9 cellular contexts compared by ENCODE assay signal in the genomic region with DNA sequence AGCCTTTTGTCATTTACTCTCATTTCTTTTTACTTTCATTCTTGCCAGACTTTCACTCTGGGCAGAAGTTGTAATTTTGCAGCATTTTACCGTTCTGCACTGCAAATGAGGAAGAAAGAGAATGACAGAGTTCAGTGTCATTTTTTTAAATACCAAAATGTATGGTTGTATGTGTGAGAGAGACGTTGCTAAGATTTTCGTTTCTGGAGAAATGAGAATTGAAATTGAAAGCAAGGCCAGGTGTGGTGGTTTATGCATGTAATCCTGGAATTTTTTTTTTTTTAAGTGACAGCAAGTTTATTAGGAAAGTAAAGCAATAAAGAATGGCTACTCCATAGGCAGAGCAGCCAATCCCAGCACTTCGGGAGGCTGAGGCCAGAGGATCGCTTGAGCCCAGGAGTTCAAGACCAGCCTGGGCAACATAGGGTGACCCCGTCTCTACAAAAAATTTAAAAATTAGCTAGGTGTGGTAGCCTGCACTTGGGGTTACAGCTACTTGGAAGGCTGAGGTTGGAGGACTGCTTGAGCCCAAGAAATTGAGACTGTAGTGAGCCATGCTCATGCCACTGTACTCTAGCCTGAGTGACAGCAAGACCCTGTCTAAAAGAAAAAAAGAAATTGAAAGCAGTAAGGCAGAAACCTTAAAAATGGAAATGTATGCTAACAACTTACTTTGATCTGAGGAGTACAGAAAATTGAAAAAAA. TPM values are rescaled to one million over a fixed set of nuclear protein-coding genes. Genes with fewer than 3 reads are reported as not detected.
DNase-seq lines count a peak whose midpoint lies in the region; ATAC-seq and TF ChIP-seq lines count a peak whose summit lies in the region.
"Had no signal": no experiment of that assay in that cellular context is flagged by ENCODE, and none has a peak within 500 bp of the region (broad histone marks: within the 10 kb centered on the region; RNA-seq: fewer than 3 reads in every experiment).

No MANE protein-coding gene starts in this region.

- H3K4me1 Mint-ChIP-seq in activated CD8-positive, alpha-beta T cell treated with anti-CD3 and anti-CD28 coated beads for 36 hours (ENCODE audit: low read depth): peaks cover 76% of the 10 kb centered on the region
- peaks cover 50% of the 10 kb centered on the region for H3K4me1 Mint-ChIP-seq in GM23338

- no peaks in the 10 kb centered on the region for H3F3A ChIP-seq in GM23338 (replicated peaks; ENCODE audit: low read depth)

- peaks cover 36% of the 10 kb centered on the region for H3K4me1 ChIP-seq in GM23338 (ENCODE audit: insufficient read depth)

- H3K79me2 ChIP-seq in GM23338 (replicated peaks; ENCODE audit: insufficient read depth): peaks cover 76% of the 10 kb centered on the region

- DNase-seq in GM06990 (ENCODE audit: extremely low read depth, insufficient read length): peak; percentile 58
- DNase-seq in activated CD8-positive, alpha-beta T cell treated with anti-CD3 and anti-CD28 coated beads for 36 hours: no peak
- DNase-seq in H4 (ENCODE audit: low spot score): no peak
- no peak for DNase-seq in GM23338 (ENCODE audit: low spot score)
- DNase-seq in stimulated activated CD4-positive, alpha-beta T cell treated with anti-CD3 and anti-CD28 coated beads, Interleukin-1b, Interleukin-23, amount 100 ng/mL, for 48 hours: no peak
- DNase-seq in DMS53 (lab: John Stamatoyannopoulos, UW): no peak
- DNase-seq: DMS153 had no signal

- intact Hi-C loops in activated CD8-positive, alpha-beta T cell treated with anti-CD3 and anti-CD28 coated beads for 36 hours (cut with micrococcal nuclease): no loop called here

- no peaks in the 10 kb centered on the region for H3K9me2 ChIP-seq in GM23338 (ENCODE audit: insufficient read depth)

- H3K9me3 Mint-ChIP-seq in activated CD8-positive, alpha-beta T cell treated with anti-CD3 and anti-CD28 coated beads for 36 hours: peaks cover 8% of the 10 kb centered on the region
- peaks cover 9% of the 10 kb centered on the region; the same call in 2 of the 3 replicates for H3K9me3 Mint-ChIP-seq in GM23338

- H3K27me3 ChIP-seq in GM06990 (replicated peaks; ENCODE audit: control insufficient read depth, insufficient read depth, low read length) (no peaks in the 10 kb centered on the region), GM23338 (ENCODE audit: insufficient read depth) (no peaks in the 10 kb centered on the region)

- no peak for TF ChIP-seq CTCF in GM06990 (IDR thresholded peaks at IDR 0.05; ENCODE audit: insufficient read depth, low read length, poor library complexity, severe bottlenecking)
- no peak for TF ChIP-seq CTCF in activated CD8-positive, alpha-beta T cell treated with anti-CD3 and anti-CD28 coated beads for 36 hours (IDR thresholded peaks at IDR 0.05)
- TF ChIP-seq CTCF in GM23338 (conservative IDR thresholded peaks at IDR 0.05; ENCODE audit: low read depth in 2 of 2): no peak

- ATAC-seq in GM19397 (IDR thresholded peaks at IDR 0.05; ENCODE audit: unreplicated experiment): peak; percentile 75
- ATAC-seq in HG03097 (IDR thresholded peaks at IDR 0.05; ENCODE audit: low FRiP score, unreplicated experiment): peak; percentile 74
- peak; percentile 71 for ATAC-seq in activated CD8-positive, alpha-beta T cell treated with anti-CD3 and anti-CD28 coated beads for 36 hours
- ATAC-seq in GM23338: no peak

- peaks cover 13% of the 10 kb centered on the region for H4K20me1 ChIP-seq in GM23338 (replicated peaks; ENCODE audit: insufficient read depth)

- H3K4me3 ChIP-seq in GM06990 (replicated peaks; ENCODE audit: low read depth, low read length): no peak overlapping the region
- H3K4me3 ChIP-seq in GM23338: no peak overlapping the region

- peaks cover 26% of the 10 kb centered on the region for H3K36me3 Mint-ChIP-seq in activated CD8-positive, alpha-beta T cell treated with anti-CD3 and anti-CD28 coated beads for 36 hours (ENCODE audit: low read depth)
- H3K36me3 Mint-ChIP-seq in GM23338 (ENCODE audit: low read depth): peaks cover 26% of the 10 kb centered on the region

- H3K27me3 Mint-ChIP-seq in activated CD8-positive, alpha-beta T cell treated with anti-CD3 and anti-CD28 coated beads for 36 hours: no peaks in the 10 kb centered on the region
- H3K27me3 Mint-ChIP-seq in GM23338 (ENCODE audit: insufficient read depth, low read depth, poor library complexity): peaks cover 7% of the 10 kb centered on the region

- H3K27ac ChIP-seq in GM23338 (ENCODE audit: low read depth): no peak overlapping the region

- H2AFZ ChIP-seq in GM23338: no peak overlapping the region

- H3K36me3 ChIP-seq in GM06990 (ENCODE audit: control insufficient read depth, insufficient read depth, low read length) (no peaks in the 10 kb centered on the region), GM23338 (ENCODE audit: insufficient read depth) (no peaks in the 10 kb centered on the region; the same call in 1 of the 2 replicates)

- H3K4me2 ChIP-seq in GM23338: no peak overlapping the region

- CTCF ChIA-PET in activated CD8-positive, alpha-beta T cell treated with anti-CD3 and anti-CD28 coated beads for 36 hours (lab: Charles Lee): interaction anchor here (1.0 to 5.4 kb wide), 2 partner anchors 11 to 104 kb away, joined by 3 to 59 read pairs; a partner anchor contains a TSS

- H3K4me3 Mint-ChIP-seq in activated CD8-positive, alpha-beta T cell treated with anti-CD3 and anti-CD28 coated beads for 36 hours: peak overlapping the region; percentile 45
- H3K4me3 Mint-ChIP-seq in GM23338: no peak overlapping the region

- H3K27ac Mint-ChIP-seq in activated CD8-positive, alpha-beta T cell treated with anti-CD3 and anti-CD28 coated beads for 36 hours: peak overlapping the region; percentile 87
- no peak overlapping the region for H3K27ac Mint-ChIP-seq in GM23338

- POLR2A ChIA-PET in activated CD8-positive, alpha-beta T cell treated with anti-CD3 and anti-CD28 coated beads for 36 hours (lab: Charles Lee): interaction anchor here (0.6 kb wide), 1 partner anchor 852 kb away, joined by 3 read pairs; no protein-coding TSS in a partner anchor

TF ChIP-seq in GM23338, 12 proteins besides CTCF, POLR2A, EP300 and RAD21 (continues in another document):
- TF ChIP-seq, protein P1, sequence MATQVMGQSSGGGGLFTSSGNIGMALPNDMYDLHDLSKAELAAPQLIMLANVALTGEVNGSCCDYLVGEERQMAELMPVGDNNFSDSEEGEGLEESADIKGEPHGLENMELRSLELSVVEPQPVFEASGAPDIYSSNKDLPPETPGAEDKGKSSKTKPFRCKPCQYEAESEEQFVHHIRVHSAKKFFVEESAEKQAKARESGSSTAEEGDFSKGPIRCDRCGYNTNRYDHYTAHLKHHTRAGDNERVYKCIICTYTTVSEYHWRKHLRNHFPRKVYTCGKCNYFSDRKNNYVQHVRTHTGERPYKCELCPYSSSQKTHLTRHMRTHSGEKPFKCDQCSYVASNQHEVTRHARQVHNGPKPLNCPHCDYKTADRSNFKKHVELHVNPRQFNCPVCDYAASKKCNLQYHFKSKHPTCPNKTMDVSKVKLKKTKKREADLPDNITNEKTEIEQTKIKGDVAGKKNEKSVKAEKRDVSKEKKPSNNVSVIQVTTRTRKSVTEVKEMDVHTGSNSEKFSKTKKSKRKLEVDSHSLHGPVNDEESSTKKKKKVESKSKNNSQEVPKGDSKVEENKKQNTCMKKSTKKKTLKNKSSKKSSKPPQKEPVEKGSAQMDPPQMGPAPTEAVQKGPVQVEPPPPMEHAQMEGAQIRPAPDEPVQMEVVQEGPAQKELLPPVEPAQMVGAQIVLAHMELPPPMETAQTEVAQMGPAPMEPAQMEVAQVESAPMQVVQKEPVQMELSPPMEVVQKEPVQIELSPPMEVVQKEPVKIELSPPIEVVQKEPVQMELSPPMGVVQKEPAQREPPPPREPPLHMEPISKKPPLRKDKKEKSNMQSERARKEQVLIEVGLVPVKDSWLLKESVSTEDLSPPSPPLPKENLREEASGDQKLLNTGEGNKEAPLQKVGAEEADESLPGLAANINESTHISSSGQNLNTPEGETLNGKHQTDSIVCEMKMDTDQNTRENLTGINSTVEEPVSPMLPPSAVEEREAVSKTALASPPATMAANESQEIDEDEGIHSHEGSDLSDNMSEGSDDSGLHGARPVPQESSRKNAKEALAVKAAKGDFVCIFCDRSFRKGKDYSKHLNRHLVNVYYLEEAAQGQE (IDR thresholded peaks at IDR 0.05; ENCODE audit: unreplicated experiment): no peak
- no peak for TF ChIP-seq ZNF331 (CRISPR knock-in tag; IDR thresholded peaks at IDR 0.05; ENCODE audit: low read depth)
- no peak for TF ChIP-seq JUNB (IDR thresholded peaks at IDR 0.05; ENCODE audit: unreplicated experiment)
- TF ChIP-seq POLR2AphosphoS5 (IDR thresholded peaks at IDR 0.05; ENCODE audit: low read depth): no peak
- TF ChIP-seq NANOG (IDR thresholded peaks at IDR 0.05; ENCODE audit: borderline replicate concordance): no peak
- no peak for TF ChIP-seq STAT1 (IDR thresholded peaks at IDR 0.05; ENCODE audit: unreplicated experiment)
- no peak for TF ChIP-seq EZH2 (IDR thresholded peaks at IDR 0.05; ENCODE audit: low read depth, unreplicated experiment)

RNA-seq across cellular contexts. Expression of a gene that starts 12.9 kb away (rescaled TPM):
- total RNA-seq in activated CD8-positive, alpha-beta T cell treated with anti-CD3 and anti-CD28 coated beads for 36 hours: 10 to 100 TPM; 33.6 to 37.2 TPM
- 28.7 and 38.2 TPM in 2 replicates for total RNA-seq in H4 (2014; rRNA removed; shearing (Covaris generic))
- 25.1 and 27.4 TPM in 2 replicates for total RNA-seq in GM23338 (2014; rRNA removed; shearing (Covaris generic))
- 16.9 and 18.3 TPM in 2 replicates for polyA plus RNA-seq in GM23338 (2016; fragmentation: Nextera tagmentation; extraction: Ambion mirVana)
